ENCODE assay signal across 1 cellular context in the genomic region with DNA sequence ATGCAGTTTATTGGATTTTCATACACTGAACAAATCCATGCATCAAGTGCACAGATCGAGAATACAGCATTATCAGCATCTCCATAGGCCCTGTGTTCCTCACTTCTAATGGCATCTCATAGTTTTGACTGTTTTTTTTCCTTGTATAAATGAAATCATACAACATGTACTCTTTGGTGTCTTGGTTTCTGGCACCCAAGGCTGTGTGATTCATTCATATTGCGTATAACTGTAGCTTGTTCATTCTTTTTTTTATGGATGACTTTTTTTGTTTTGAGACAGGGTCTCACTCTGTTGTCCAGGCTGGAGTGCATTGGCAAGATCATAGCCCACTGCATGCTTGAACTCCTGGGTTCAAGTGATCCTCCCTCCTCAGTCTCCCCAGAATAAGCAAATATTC.
TF ChIP-seq lines count a peak whose summit lies in the region.

No MANE protein-coding gene starts in this region.

TF ChIP-seq in SK-N-SH treated with all-trans-retinoic acid at 6 μM for 48 hours, 23 proteins besides CTCF, POLR2A, EP300 and RAD21 (continued from another document):
- no peak for TF ChIP-seq TSHZ2 (CRISPR knock-in tag; IDR thresholded peaks at IDR 0.05)
